Comparison of ENCODE assay signal across 17 cellular contexts in the genomic region with DNA sequence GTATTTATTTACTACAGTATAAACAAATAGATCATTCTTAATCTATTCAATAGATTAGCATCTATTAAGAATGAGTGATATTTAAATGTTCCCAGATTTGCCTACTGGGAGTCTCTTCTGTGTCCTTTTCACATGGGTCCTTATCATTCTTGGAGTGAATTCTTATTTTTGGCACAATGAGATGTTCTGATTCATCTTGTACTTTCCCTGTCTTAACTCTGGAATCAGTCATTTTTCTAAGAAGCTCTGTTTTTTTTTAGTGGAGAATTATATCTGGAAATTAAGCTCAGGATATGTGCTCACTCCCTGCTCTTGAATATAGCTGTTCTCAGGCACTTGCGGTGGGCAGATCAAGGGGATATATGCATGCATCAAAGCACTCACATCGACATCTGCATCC.
DNase-seq lines count a peak whose midpoint lies in the region; TF ChIP-seq lines count a peak whose summit lies in the region.
"Had no signal": no experiment of that assay in that cellular context is flagged by ENCODE, and none has a peak within 500 bp of the region (broad histone marks: within the 10 kb centered on the region; RNA-seq: fewer than 3 reads in every experiment).

No MANE protein-coding gene starts in this region.

- H3K27me3 ChIP-seq in mesendoderm (ENCODE audit: insufficient read depth, low read length, poor library complexity): no peaks in the 10 kb centered on the region
- H3K27me3 ChIP-seq: BE2C, BLaER1 had no signal

- H3K4me2 ChIP-seq in mesendoderm (ENCODE audit: low read length): no peak overlapping the region
- H3K4me2 ChIP-seq: BLaER1 had no signal

- intact Hi-C loops in Calu3 (cut with micrococcal nuclease; ENCODE audit: unreplicated experiment): no loop called here

- H3K36me3 ChIP-seq in mesendoderm (ENCODE audit: control insufficient read depth, insufficient read depth, low read length): no peaks in the 10 kb centered on the region
- H3K36me3 ChIP-seq: BE2C, BLaER1 had no signal

- no CpG with 5 or more reads among the region's 2 CpGs for WGBS in mesendoderm (ENCODE audit: extremely low coverage, insufficient coverage, low lambda C conversion rate)

- H3K18ac ChIP-seq in mesendoderm (ENCODE audit: low read length): no peak overlapping the region

- H2AK5ac ChIP-seq in mesendoderm (ENCODE audit: low read length): no peak overlapping the region

- no peaks in the 10 kb centered on the region for H3K79me1 ChIP-seq in mesendoderm (ENCODE audit: low read length)

- no peak overlapping the region for H3K23ac ChIP-seq in mesendoderm (ENCODE audit: low read length)

- no peak overlapping the region for H3K9ac ChIP-seq in mesendoderm (ENCODE audit: low read length)
- H3K9ac ChIP-seq: BLaER1 had no signal

- CTCF ChIA-PET in Calu3 (lab: Charles Lee): no interaction called here

- no peak overlapping the region for H2BK5ac ChIP-seq in mesendoderm (ENCODE audit: low read length)

- TF ChIP-seq CTCF in cardiac fibroblast (IDR thresholded peaks at IDR 0.05; ENCODE audit: low read depth, low read length): no peak
- no peak for TF ChIP-seq CTCF in fibroblast of the aortic adventitia (IDR thresholded peaks at IDR 0.05; ENCODE audit: insufficient read depth, low read length)
- no peak for TF ChIP-seq CTCF in Calu3 (IDR thresholded peaks at IDR 0.05; ENCODE audit: unreplicated experiment)

- no peak overlapping the region for H3K4ac ChIP-seq in mesendoderm (ENCODE audit: low read depth, low read length)

- no peak overlapping the region for H3K27ac ChIP-seq in mesendoderm (ENCODE audit: low read depth, low read length)
- H3K27ac ChIP-seq: BLaER1 had no signal

- H2BK15ac ChIP-seq in mesendoderm (replicated peaks; ENCODE audit: low read depth): no peak overlapping the region

- H3K27me3 Mint-ChIP-seq in Calu3 (ENCODE audit: unreplicated experiment): no peaks in the 10 kb centered on the region
- H3K27me3 Mint-ChIP-seq: CD4-positive, alpha-beta memory T cell; CD4-positive, CD25-positive, alpha-beta regulatory T cell; CD8-positive, alpha-beta memory T cell had no signal

- H3K56ac ChIP-seq in mesendoderm (ENCODE audit: low read length): no peak overlapping the region

- H3K27ac Mint-ChIP-seq in Calu3 (ENCODE audit: unreplicated experiment): no peak overlapping the region
- H3K27ac Mint-ChIP-seq: CD4-positive, alpha-beta memory T cell; CD4-positive, CD25-positive, alpha-beta regulatory T cell; CD8-positive, alpha-beta memory T cell had no signal

- H3K4me1 Mint-ChIP-seq in Calu3 (ENCODE audit: low read depth, unreplicated experiment): no peaks in the 10 kb centered on the region
- H3K4me1 Mint-ChIP-seq: CD14-positive monocyte; CD4-positive, alpha-beta memory T cell; CD4-positive, CD25-positive, alpha-beta regulatory T cell; CD8-positive, alpha-beta memory T cell had no signal

- no peaks in the 10 kb centered on the region for H3K9me3 Mint-ChIP-seq in Calu3 (ENCODE audit: low read depth, unreplicated experiment)

- H2BK120ac ChIP-seq in mesendoderm (ENCODE audit: low read depth, low read length): no peak overlapping the region

- H3K36me3 Mint-ChIP-seq in Calu3 (ENCODE audit: insufficient read depth, unreplicated experiment): no peaks in the 10 kb centered on the region
- H3K36me3 Mint-ChIP-seq: CD14-positive monocyte; CD4-positive, alpha-beta memory T cell; CD4-positive, CD25-positive, alpha-beta regulatory T cell; CD8-positive, alpha-beta memory T cell had no signal

- no peak overlapping the region for H3K4me3 Mint-ChIP-seq in Calu3 (ENCODE audit: low read depth, unreplicated experiment)
- H3K4me3 Mint-ChIP-seq: CD14-positive monocyte; CD4-positive, alpha-beta memory T cell; CD4-positive, CD25-positive, alpha-beta regulatory T cell; CD8-positive, alpha-beta memory T cell had no signal

- no peaks in the 10 kb centered on the region for H3K79me2 ChIP-seq in mesendoderm (ENCODE audit: control insufficient read depth, insufficient read depth, low read length)

- peak; percentile 22 to 26 for DNase-seq in cardiac fibroblast (ENCODE audit: low read depth in 2 of 2)
- peak; percentile 52 for DNase-seq in fibroblast of the aortic adventitia (ENCODE audit: low read depth)
- DNase-seq in Calu3: no peak
- DNase-seq in GOT3 (lab: John Stamatoyannopoulos, UW): no peak
- no peak for DNase-seq in mesendoderm
- DNase-seq: 8988T; ACHN; BE2C; C1 segment of cervical spinal cord; CD4-positive, alpha-beta memory T cell; CD4-positive, CD25-positive, alpha-beta regulatory T cell; CD8-positive, alpha-beta memory T cell; COR-L47; DMS79 treated with DMSO at 0.1 percent for 48 hours; GF-D8 had no signal

- H3K4me3 ChIP-seq in cardiac fibroblast (replicated peaks in 1 of 2; ENCODE audit: low read depth in 2 of 2, low read length in 2 of 2): no peak overlapping the region
- no peak overlapping the region for H3K4me3 ChIP-seq in fibroblast of the aortic adventitia (ENCODE audit: low read depth, low read length)
- no peak overlapping the region for H3K4me3 ChIP-seq in mesendoderm (ENCODE audit: low read length)
- H3K4me3 ChIP-seq: BLaER1 had no signal

- no peak overlapping the region for H4K5ac ChIP-seq in mesendoderm (ENCODE audit: low read length)

- no TSS peak for BruUV-seq in Calu3 (replicated peaks; lab: Mats Ljungman, UMichigan)

- no peak overlapping the region for H4K8ac ChIP-seq in mesendoderm (ENCODE audit: low read depth, low read length)

- no peaks in the 10 kb centered on the region for H3K4me1 ChIP-seq in mesendoderm (ENCODE audit: control insufficient read depth, low read depth, low read length)
- H3K4me1 ChIP-seq: BE2C, BLaER1 had no signal

Comparison
In these comparisons a context has a peak if more than half of its experiments do, and no peak if none do; other contexts are left out.
1. DNase-seq: peak in cardiac fibroblast (2 of 2) and fibroblast of the aortic adventitia (single experiment); none in Calu3 (single experiment), GOT3 (single experiment) and mesendoderm (single experiment).